ENCODE assay signal across 10 cellular contexts in genomic region chr9:116154976-116155699, GRCh38. TPM values are rescaled to one million over a fixed set of nuclear protein-coding genes. Genes with fewer than 3 reads are reported as not detected.
DNase-seq lines count a peak whose midpoint lies in the region; ATAC-seq and TF ChIP-seq lines count a peak whose summit lies in the region.
"Had no signal": no experiment of that assay in that cellular context is flagged by ENCODE, and none has a peak within 500 bp of the region (broad histone marks: within the 10 kb centered on the region; RNA-seq: fewer than 3 reads in every experiment).

No MANE protein-coding gene starts in this region.

- peak overlapping the region; percentile 59 for H3K4me3 ChIP-seq in WI38 (ENCODE audit: low read depth, low read length)
- peak overlapping the region; percentile 59 to 64 for H3K4me3 ChIP-seq in right atrium auricular region

- no peak for ATAC-seq in HG03571 (IDR thresholded peaks at IDR 0.05; ENCODE audit: unreplicated experiment)
- ATAC-seq in HG02571 (IDR thresholded peaks at IDR 0.05; ENCODE audit: unreplicated experiment): no peak
- no peak for ATAC-seq in HG03025 (IDR thresholded peaks at IDR 0.05; ENCODE audit: low FRiP score, unreplicated experiment)
- ATAC-seq: naive thymus-derived CD4-positive, alpha-beta T cell had no signal

- H3K4me1 ChIP-seq in right atrium auricular region: peaks cover 0 to 29% of the 10 kb centered on the region in 2 donors

- H3K36me3 ChIP-seq in right atrium auricular region: no peaks in the 10 kb centered on the region

- TF ChIP-seq CTCF in WI38 (IDR thresholded peaks at IDR 0.05; ENCODE audit: low read depth, low read length) (no peak), right atrium auricular region (IDR thresholded peaks at IDR 0.05) (no peak)

- DNase-seq in GM03348 (ENCODE audit: low spot score) (peak; percentile 45), right atrium auricular region (ENCODE audit: low spot score) (no peak), retina (peak; percentile 47)
- DNase-seq in activated T-cell treated with anti-CD3 and anti-CD28 coated beads, Interleukin-2, amount 50 U/mL, for 48 hours: no peak
- DNase-seq: activated CD8-positive, alpha-beta memory T cell treated with anti-CD3 and anti-CD28 coated beads, Interleukin-2, amount 50 U/mL, for 48 hours; naive thymus-derived CD4-positive, alpha-beta T cell had no signal

- peak overlapping the region; percentile 83 to 93 for H3K27ac ChIP-seq in right atrium auricular region

- H3K9me3 ChIP-seq in right atrium auricular region: no peaks in the 10 kb centered on the region

- no peaks in the 10 kb centered on the region for H3K27me3 ChIP-seq in right atrium auricular region

RNA-seq across cellular contexts. Expression of gene PAPPA, which starts 1.5 kb away (rescaled TPM):
- 1 to 10 TPM; 1.8 to 5.7 TPM for total RNA-seq in right atrium auricular region

Comparison
In these comparisons a context has a peak if more than half of its experiments do, and no peak if none do; other contexts are left out.
1. DNase-seq: peak in GM03348 (single experiment) and retina (single experiment); none in right atrium auricular region (single experiment) and activated T-cell treated with anti-CD3 and anti-CD28 coated beads, Interleukin-2, amount 50 U/mL, for 48 hours (0 of 2).